1 cellular context compared by ENCODE assay signal in the genomic region with DNA sequence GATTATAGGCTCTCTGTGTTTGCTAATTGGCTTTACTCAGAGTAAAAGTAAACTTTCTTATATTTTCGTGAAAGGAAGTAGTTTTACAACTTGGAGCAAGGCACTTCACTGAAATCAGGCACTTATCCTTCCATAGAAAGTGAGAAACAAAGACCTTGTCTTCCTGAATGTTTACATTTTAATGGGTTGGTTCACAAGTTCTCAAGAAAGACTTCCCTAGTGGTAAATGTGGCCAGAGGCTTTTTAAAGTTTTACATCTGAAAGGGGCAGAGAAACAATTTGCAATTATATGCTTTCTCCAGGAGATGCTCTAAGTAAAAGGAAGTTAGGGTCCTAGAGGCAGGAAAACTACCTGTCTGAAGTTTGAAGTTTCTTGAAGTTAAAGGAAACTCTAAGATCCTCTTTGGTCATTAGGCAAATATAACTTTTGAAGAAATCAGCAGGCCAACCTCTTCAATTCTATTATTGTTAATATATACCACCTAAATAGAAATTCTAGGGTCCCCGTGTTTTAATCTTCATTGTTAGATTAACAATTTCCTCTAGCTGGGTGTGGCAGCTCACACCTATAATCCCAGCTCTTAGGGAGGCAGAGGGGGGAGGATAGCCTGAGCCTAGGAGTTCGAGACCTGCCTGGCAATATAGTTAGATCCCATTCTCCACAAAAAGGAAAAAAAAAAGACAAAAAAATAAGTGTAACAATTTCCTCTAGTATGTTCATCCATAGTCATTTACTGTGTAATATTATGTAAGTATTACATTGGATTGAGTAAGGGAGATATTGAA.
TF ChIP-seq lines count a peak whose summit lies in the region.

No MANE protein-coding gene starts in this region.

TF ChIP-seq in WTC11, 78 proteins besides CTCF, POLR2A, EP300 and RAD21 (continued from another document):
- TF ChIP-seq SP1 (CRISPR knock-in tag; conservative IDR thresholded peaks at IDR 0.05) (no peak), TEAD1 (CRISPR knock-in tag; IDR thresholded peaks at IDR 0.05) (no peak), IRF2 (CRISPR knock-in tag; IDR thresholded peaks at IDR 0.05; ENCODE audit: borderline replicate concordance, low read depth) (no peak), ZNF232 (CRISPR knock-in tag; IDR thresholded peaks at IDR 0.05) (no peak), ESRRA (CRISPR knock-in tag; IDR thresholded peaks at IDR 0.05; ENCODE audit: borderline replicate concordance) (no peak)
- TF ChIP-seq, protein P1, sequence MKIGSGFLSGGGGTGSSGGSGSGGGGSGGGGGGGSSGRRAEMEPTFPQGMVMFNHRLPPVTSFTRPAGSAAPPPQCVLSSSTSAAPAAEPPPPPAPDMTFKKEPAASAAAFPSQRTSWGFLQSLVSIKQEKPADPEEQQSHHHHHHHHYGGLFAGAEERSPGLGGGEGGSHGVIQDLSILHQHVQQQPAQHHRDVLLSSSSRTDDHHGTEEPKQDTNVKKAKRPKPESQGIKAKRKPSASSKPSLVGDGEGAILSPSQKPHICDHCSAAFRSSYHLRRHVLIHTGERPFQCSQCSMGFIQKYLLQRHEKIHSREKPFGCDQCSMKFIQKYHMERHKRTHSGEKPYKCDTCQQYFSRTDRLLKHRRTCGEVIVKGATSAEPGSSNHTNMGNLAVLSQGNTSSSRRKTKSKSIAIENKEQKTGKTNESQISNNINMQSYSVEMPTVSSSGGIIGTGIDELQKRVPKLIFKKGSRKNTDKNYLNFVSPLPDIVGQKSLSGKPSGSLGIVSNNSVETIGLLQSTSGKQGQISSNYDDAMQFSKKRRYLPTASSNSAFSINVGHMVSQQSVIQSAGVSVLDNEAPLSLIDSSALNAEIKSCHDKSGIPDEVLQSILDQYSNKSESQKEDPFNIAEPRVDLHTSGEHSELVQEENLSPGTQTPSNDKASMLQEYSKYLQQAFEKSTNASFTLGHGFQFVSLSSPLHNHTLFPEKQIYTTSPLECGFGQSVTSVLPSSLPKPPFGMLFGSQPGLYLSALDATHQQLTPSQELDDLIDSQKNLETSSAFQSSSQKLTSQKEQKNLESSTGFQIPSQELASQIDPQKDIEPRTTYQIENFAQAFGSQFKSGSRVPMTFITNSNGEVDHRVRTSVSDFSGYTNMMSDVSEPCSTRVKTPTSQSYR (CRISPR knock-in tag; IDR thresholded peaks at IDR 0.05) = no peak
- TF ChIP-seq, protein P2, sequence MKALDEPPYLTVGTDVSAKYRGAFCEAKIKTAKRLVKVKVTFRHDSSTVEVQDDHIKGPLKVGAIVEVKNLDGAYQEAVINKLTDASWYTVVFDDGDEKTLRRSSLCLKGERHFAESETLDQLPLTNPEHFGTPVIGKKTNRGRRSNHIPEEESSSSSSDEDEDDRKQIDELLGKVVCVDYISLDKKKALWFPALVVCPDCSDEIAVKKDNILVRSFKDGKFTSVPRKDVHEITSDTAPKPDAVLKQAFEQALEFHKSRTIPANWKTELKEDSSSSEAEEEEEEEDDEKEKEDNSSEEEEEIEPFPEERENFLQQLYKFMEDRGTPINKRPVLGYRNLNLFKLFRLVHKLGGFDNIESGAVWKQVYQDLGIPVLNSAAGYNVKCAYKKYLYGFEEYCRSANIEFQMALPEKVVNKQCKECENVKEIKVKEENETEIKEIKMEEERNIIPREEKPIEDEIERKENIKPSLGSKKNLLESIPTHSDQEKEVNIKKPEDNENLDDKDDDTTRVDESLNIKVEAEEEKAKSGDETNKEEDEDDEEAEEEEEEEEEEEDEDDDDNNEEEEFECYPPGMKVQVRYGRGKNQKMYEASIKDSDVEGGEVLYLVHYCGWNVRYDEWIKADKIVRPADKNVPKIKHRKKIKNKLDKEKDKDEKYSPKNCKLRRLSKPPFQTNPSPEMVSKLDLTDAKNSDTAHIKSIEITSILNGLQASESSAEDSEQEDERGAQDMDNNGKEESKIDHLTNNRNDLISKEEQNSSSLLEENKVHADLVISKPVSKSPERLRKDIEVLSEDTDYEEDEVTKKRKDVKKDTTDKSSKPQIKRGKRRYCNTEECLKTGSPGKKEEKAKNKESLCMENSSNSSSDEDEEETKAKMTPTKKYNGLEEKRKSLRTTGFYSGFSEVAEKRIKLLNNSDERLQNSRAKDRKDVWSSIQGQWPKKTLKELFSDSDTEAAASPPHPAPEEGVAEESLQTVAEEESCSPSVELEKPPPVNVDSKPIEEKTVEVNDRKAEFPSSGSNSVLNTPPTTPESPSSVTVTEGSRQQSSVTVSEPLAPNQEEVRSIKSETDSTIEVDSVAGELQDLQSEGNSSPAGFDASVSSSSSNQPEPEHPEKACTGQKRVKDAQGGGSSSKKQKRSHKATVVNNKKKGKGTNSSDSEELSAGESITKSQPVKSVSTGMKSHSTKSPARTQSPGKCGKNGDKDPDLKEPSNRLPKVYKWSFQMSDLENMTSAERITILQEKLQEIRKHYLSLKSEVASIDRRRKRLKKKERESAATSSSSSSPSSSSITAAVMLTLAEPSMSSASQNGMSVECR (CRISPR knock-in tag; IDR thresholded peaks at IDR 0.05; ENCODE audit: borderline replicate concordance) = no peak
TF ChIP-seq in WTC11: peak in this region for 0.
